In genomic region chr18:72160504-72161445, GRCh38 we compare ENCODE assay signal across 12 cellular contexts.
A peak's percentile ranks its signal among the peaks of the same experiment; 100 is the strongest.
DNase-seq lines count a peak whose midpoint lies in the region; ATAC-seq and TF ChIP-seq lines count a peak whose summit lies in the region.
"Had no signal": no experiment of that assay in that cellular context is flagged by ENCODE, and none has a peak within 500 bp of the region (broad histone marks: within the 10 kb centered on the region; RNA-seq: fewer than 3 reads in every experiment).

No MANE protein-coding gene starts in this region.

- no peaks in the 10 kb centered on the region for H3K36me3 Mint-ChIP-seq in memory B cell
- H3K36me3 Mint-ChIP-seq in T-helper 2 cell treated with Interferon-gamma antibody and Interleukin-4, amounts not matched to agents 5 μg/mL and 100 μg/mL, for 36 hours (ENCODE audit: low read depth), result no peaks in the 10 kb centered on the region

- no peak for TF ChIP-seq POLR2A in upper lobe of left lung (IDR thresholded peaks at IDR 0.05)

- H3K4me1 ChIP-seq in upper lobe of left lung, result no peaks in the 10 kb centered on the region

- H3K27me3 ChIP-seq in upper lobe of left lung, result no peaks in the 10 kb centered on the region

- peaks cover 6% of the 10 kb centered on the region for H3K4me1 Mint-ChIP-seq in memory B cell
- no peaks in the 10 kb centered on the region for H3K4me1 Mint-ChIP-seq in T-helper 2 cell treated with Interferon-gamma antibody and Interleukin-4, amounts not matched to agents 5 μg/mL and 100 μg/mL, for 36 hours (ENCODE audit: low read depth)
- H3K4me1 Mint-ChIP-seq: central memory CD8-positive, alpha-beta T cell had no signal

- H3K27ac Mint-ChIP-seq in memory B cell, result peak overlapping the region; percentile 51
- no peak overlapping the region for H3K27ac Mint-ChIP-seq in T-helper 2 cell treated with Interferon-gamma antibody and Interleukin-4, amounts not matched to agents 5 μg/mL and 100 μg/mL, for 36 hours

- DNase-seq in NCI-H1105 treated with DMSO at 0.1 percent for 48 hours (lab: John Stamatoyannopoulos, UW) (peak; percentile 49), NCI-H1105 (lab: John Stamatoyannopoulos, UW) (no peak), NCI-H345 treated with DMSO at 0.1 percent for 48 hours (lab: John Stamatoyannopoulos, UW; ENCODE audit: unreplicated experiment) (peak; percentile 90), memory B cell (ENCODE audit: low spot score in 2 of 2) (no peak), retina (no peak), upper lobe of left lung (no peak)
- no peak for DNase-seq in T-helper 2 cell treated with Interferon-gamma antibody and Interleukin-4, amounts not matched to agents 5 μg/mL and 100 μg/mL, for 36 hours (ENCODE audit: low spot score)
- DNase-seq: midbrain; NK-92 treated with Interleukin-12 subunit alpha and Interleukin-12 subunit beta, amount 100 ng/mL, for 24 hours had no signal

- H3K36me3 ChIP-seq in upper lobe of left lung, result no peaks in the 10 kb centered on the region

- no peak overlapping the region for H3K4me3 ChIP-seq in upper lobe of left lung

- peaks cover 1% of the 10 kb centered on the region for H3K9me3 Mint-ChIP-seq in memory B cell
- H3K9me3 Mint-ChIP-seq in T-helper 2 cell treated with Interferon-gamma antibody and Interleukin-4, amounts not matched to agents 5 μg/mL and 100 μg/mL, for 36 hours, result peaks cover 12% of the 10 kb centered on the region

- TF ChIP-seq EP300 in upper lobe of left lung (IDR thresholded peaks at IDR 0.05), result no peak

- H3K27me3 Mint-ChIP-seq in memory B cell, result no peaks in the 10 kb centered on the region
- H3K27me3 Mint-ChIP-seq in T-helper 2 cell treated with Interferon-gamma antibody and Interleukin-4, amounts not matched to agents 5 μg/mL and 100 μg/mL, for 36 hours (ENCODE audit: low read depth), result no peaks in the 10 kb centered on the region
- H3K27me3 Mint-ChIP-seq: central memory CD8-positive, alpha-beta T cell had no signal

- no peaks in the 10 kb centered on the region for H3K9me3 ChIP-seq in upper lobe of left lung

- peak overlapping the region; percentile 63 for H3K4me3 Mint-ChIP-seq in memory B cell
- no peak overlapping the region for H3K4me3 Mint-ChIP-seq in T-helper 2 cell treated with Interferon-gamma antibody and Interleukin-4, amounts not matched to agents 5 μg/mL and 100 μg/mL, for 36 hours
- H3K4me3 Mint-ChIP-seq: central memory CD8-positive, alpha-beta T cell had no signal

- ATAC-seq in HG03039 (IDR thresholded peaks at IDR 0.05; ENCODE audit: unreplicated experiment) (peak; percentile 95), memory B cell (ENCODE audit: low read depth) (peak; percentile 70), upper lobe of left lung (ENCODE audit: low FRiP score in 2 of 2) (no peak)

- TF ChIP-seq CTCF in upper lobe of left lung (IDR thresholded peaks at IDR 0.05), result no peak

- no peak overlapping the region for H3K27ac ChIP-seq in upper lobe of left lung
- H3K27ac ChIP-seq: 22Rv1 had no signal

- WGBS in upper lobe of left lung, 2 donors, result 44 to 61% methylated on average over 5 of the region's 5 CpGs

Comparison
In these comparisons a context has a peak if more than half of its experiments do, and no peak if none do; other contexts are left out.
1. DNase-seq: peak in NCI-H1105 treated with DMSO at 0.1 percent for 48 hours (single experiment) and NCI-H345 treated with DMSO at 0.1 percent for 48 hours (single experiment); none in NCI-H1105 (single experiment), memory B cell (0 of 2), retina (single experiment), T-helper 2 cell treated with Interferon-gamma antibody and Interleukin-4, amounts not matched to agents 5 μg/mL and 100 μg/mL, for 36 hours (single experiment) and upper lobe of left lung (0 of 2).
2. ATAC-seq: peak in HG03039 (single experiment) and memory B cell (single experiment); none in upper lobe of left lung (0 of 2).